11 cellular contexts compared by ENCODE assay signal in the genomic region with DNA sequence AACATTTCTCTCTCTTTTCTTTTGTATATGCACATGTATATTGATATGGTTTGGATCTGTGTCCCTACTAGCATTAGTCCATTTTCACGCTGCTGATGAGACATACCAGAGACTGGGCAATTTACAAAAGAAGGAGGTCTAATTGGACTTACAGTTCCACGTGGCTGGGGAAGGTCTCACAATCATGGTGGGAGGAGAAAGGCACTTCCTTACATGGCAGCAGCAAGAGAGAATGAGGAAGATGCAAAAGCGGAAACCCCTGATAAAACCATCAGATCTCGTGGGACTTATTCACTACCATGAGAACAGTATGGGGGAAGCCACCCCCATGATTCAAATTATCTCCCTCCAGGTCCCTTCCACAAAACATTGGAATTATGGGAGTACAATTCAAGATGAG. TPM values are rescaled to one million over a fixed set of nuclear protein-coding genes. Genes with fewer than 3 reads are reported as not detected.
"Had no signal": no experiment of that assay in that cellular context is flagged by ENCODE, and none has a peak within 500 bp of the region (broad histone marks: within the 10 kb centered on the region; RNA-seq: fewer than 3 reads in every experiment).

No MANE protein-coding gene starts in this region.

RNA-seq across cellular contexts. Expression of a gene that starts 13.5 kb away (rescaled TPM):
- total RNA-seq: activated CD4-positive, alpha-beta memory T cell treated with anti-CD3 and anti-CD28 coated beads, Interleukin-2, amount 10 ng/mL, durations not matched to agents 7 days and 5 days; activated CD4-positive, alpha-beta T cell treated with anti-CD3 and anti-CD28 coated beads for 36 hours; activated CD4-positive, alpha-beta T cell treated with anti-CD3 and anti-CD28 coated beads, Interleukin-2, amount 10 ng/mL, durations not matched to agents 7 days and 5 days; activated CD8-positive, alpha-beta T cell treated with anti-CD3 and anti-CD28 coated beads, Interleukin-2, amount 10 ng/mL, durations not matched to agents 7 days and 5 days; activated naive CD8-positive, alpha-beta T cell treated with anti-CD3 and anti-CD28 coated beads, Interleukin-2, amount 10 ng/mL, durations not matched to agents 7 days and 5 days; activated T-helper 2 cell treated with anti-CD3 and anti-CD28 coated beads, Interferon-gamma antibody, Interleukin-2, Interleukin-4, amounts not matched to agents 10 μg/mL and 5 μg/mL and 100 μg/mL, durations not matched to agents 14 hours and 24 hours and 36 hours; bronchial epithelial cell; cardiac muscle cell; T-helper 1 cell treated with Interleukin-12 subunit alpha and Interleukin-12 subunit beta and Interleukin-4 antibody, amounts not matched to agents 30 ng/mL and 1 ng/mL, for 36 hours; T-helper 2 cell treated with Interferon-gamma antibody and Interleukin-4, amounts not matched to agents 100 ng/mL and 5 ng/mL, for 36 hours; WTC11 had no signal
